ENCODE assay signal across 1 cellular context in the genomic region with DNA sequence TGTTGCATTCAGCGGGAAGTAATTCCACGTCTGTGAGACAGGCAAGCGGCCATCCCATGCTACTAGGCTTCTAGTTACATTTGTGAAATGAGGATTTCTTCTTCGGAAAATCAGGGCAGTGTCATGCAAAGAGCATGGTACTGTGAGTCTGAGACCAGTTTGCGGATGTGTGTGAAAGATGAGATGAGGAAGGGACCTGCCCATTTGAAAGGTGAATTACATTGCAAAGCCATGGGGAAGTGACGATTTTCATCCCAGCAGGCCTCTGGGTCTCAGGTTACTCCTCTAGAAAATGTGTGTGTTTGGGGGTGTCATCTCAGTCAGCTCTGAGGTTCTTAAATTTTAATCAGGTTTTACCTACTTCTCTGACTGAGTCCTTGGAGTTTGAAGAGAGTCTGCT.
TF ChIP-seq lines count a peak whose summit lies in the region.

No MANE protein-coding gene starts in this region.

TF ChIP-seq in H1, 55 proteins besides CTCF, POLR2A, EP300 and RAD21:
- TF ChIP-seq NRF1 (IDR thresholded peaks at IDR 0.05; ENCODE audit: low read depth, low read length) (no peak), SP2 (IDR thresholded peaks at IDR 0.05; ENCODE audit: low read length) (no peak), NANOG (IDR thresholded peaks at IDR 0.05; ENCODE audit: insufficient read depth, low read depth, low read length, poor library complexity, severe bottlenecking) (no peak), BCL11A (IDR thresholded peaks at IDR 0.05; ENCODE audit: low read depth in 2 of 2, low read length in 2 of 2) (no peak), SP4 (IDR thresholded peaks at IDR 0.05; ENCODE audit: low read length) (no peak), TEAD4 (IDR thresholded peaks at IDR 0.05; ENCODE audit: low read depth, low read length) (no peak), EZH2 (IDR thresholded peaks at IDR 0.05; ENCODE audit: low read depth, low read length, severe bottlenecking) (no peak)
